14 cellular contexts compared by ENCODE assay signal in genomic region chr9:134363450-134363849, GRCh38.
"Had no signal": no experiment of that assay in that cellular context is flagged by ENCODE, and none has a peak within 500 bp of the region (broad histone marks: within the 10 kb centered on the region; RNA-seq: fewer than 3 reads in every experiment).

No MANE protein-coding gene starts in this region.

- FAIRE-seq: colon had no signal

- H3K9me3 ChIP-seq: ascending aorta, tibial artery, vagina had no signal

- H3K4me3 ChIP-seq: ascending aorta, tibial artery, vagina had no signal

- H3K27me3 ChIP-seq: ascending aorta, tibial artery, vagina had no signal

- H3K36me3 ChIP-seq: ascending aorta, tibial artery, vagina had no signal

- ATAC-seq: natural killer cell had no signal

- DNase-seq: activated CD4-positive, alpha-beta memory T cell treated with anti-CD3 and anti-CD28 coated beads, Interleukin-2, amount 10 ng/mL, durations not matched to agents 7 days and 5 days; activated naive CD8-positive, alpha-beta T cell treated with anti-CD3 and anti-CD28 coated beads, Interleukin-2, amount 10 ng/mL, durations not matched to agents 7 days and 5 days; hippocampal formation; mammary epithelial cell; natural killer cell; occipital lobe; stimulated activated CD4-positive, alpha-beta T cell treated with anti-CD3 and anti-CD28 coated beads, Interleukin-15, amount 100 ng/mL, for 24 hours; stimulated activated CD4-positive, alpha-beta T cell treated with anti-CD3 and anti-CD28 coated beads, Interleukin-4, amount 100 ng/mL, for 4 hours; SW 1271; T-helper 9 cell; tibial artery had no signal

- H3K27ac ChIP-seq: ascending aorta, tibial artery had no signal
